1 cellular context compared by ENCODE assay signal in the genomic region with DNA sequence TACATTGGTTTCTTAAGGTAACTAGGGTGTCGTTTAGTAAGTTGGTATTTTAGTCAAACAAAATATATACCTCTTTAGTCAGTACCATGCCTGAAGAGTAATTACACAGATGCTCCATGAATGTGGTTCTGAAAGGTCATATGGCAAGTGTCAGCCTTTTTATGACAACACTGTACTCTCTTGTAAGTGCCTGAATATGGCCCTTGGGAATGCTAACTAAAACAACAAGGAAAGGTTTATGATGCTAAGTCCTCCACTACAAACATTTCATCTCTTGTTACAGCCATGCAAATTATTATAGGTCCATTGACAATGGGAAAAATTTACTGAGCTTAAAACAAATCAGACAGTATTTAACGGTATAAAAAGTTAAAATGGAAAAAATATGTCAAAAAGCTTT.
TF ChIP-seq lines count a peak whose summit lies in the region.

No MANE protein-coding gene starts in this region.

TF ChIP-seq in GM23338, 12 proteins besides CTCF, POLR2A, EP300 and RAD21:
- TF ChIP-seq, protein P1, sequence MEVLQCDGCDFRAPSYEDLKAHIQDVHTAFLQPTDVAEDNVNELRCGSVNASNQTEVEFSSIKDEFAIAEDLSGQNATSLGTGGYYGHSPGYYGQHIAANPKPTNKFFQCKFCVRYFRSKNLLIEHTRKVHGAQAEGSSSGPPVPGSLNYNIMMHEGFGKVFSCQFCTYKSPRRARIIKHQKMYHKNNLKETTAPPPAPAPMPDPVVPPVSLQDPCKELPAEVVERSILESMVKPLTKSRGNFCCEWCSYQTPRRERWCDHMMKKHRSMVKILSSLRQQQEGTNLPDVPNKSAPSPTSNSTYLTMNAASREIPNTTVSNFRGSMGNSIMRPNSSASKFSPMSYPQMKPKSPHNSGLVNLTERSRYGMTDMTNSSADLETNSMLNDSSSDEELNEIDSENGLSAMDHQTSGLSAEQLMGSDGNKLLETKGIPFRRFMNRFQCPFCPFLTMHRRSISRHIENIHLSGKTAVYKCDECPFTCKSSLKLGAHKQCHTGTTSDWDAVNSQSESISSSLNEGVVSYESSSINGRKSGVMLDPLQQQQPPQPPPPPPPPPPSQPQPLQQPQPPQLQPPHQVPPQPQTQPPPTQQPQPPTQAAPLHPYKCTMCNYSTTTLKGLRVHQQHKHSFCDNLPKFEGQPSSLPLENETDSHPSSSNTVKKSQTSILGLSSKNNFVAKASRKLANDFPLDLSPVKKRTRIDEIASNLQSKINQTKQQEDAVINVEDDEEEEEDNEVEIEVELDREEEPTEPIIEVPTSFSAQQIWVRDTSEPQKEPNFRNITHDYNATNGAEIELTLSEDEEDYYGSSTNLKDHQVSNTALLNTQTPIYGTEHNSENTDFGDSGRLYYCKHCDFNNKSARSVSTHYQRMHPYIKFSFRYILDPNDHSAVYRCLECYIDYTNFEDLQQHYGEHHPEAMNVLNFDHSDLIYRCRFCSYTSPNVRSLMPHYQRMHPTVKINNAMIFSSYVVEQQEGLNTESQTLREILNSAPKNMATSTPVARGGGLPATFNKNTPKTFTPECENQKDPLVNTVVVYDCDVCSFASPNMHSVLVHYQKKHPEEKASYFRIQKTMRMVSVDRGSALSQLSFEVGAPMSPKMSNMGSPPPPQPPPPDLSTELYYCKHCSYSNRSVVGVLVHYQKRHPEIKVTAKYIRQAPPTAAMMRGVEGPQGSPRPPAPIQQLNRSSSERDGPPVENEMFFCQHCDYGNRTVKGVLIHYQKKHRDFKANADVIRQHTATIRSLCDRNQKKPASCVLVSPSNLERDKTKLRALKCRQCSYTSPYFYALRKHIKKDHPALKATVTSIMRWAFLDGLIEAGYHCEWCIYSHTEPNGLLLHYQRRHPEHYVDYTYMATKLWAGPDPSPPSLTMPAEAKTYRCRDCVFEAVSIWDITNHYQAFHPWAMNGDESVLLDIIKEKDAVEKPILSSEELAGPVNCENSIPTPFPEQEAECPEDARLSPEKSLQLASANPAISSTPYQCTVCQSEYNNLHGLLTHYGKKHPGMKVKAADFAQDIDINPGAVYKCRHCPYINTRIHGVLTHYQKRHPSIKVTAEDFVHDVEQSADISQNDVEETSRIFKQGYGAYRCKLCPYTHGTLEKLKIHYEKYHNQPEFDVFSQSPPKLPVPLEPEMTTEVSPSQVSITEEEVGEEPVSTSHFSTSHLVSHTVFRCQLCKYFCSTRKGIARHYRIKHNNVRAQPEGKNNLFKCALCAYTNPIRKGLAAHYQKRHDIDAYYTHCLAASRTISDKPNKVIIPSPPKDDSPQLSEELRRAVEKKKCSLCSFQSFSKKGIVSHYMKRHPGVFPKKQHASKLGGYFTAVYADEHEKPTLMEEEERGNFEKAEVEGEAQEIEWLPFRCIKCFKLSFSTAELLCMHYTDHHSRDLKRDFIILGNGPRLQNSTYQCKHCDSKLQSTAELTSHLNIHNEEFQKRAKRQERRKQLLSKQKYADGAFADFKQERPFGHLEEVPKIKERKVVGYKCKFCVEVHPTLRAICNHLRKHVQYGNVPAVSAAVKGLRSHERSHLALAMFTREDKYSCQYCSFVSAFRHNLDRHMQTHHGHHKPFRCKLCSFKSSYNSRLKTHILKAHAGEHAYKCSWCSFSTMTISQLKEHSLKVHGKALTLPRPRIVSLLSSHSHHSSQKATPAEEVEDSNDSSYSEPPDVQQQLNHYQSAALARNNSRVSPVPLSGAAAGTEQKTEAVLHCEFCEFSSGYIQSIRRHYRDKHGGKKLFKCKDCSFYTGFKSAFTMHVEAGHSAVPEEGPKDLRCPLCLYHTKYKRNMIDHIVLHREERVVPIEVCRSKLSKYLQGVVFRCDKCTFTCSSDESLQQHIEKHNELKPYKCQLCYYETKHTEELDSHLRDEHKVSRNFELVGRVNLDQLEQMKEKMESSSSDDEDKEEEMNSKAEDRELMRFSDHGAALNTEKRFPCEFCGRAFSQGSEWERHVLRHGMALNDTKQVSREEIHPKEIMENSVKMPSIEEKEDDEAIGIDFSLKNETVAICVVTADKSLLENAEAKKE (CRISPR knock-in tag; IDR thresholded peaks at IDR 0.05), result no peak
- TF ChIP-seq EZH2 (IDR thresholded peaks at IDR 0.05; ENCODE audit: low read depth, unreplicated experiment), result no peak
- TF ChIP-seq STAT1 (IDR thresholded peaks at IDR 0.05; ENCODE audit: unreplicated experiment), result no peak
